Comparison of ENCODE assay signal across 1 cellular context in genomic region chr2:216392945-216393840, GRCh38.
TF ChIP-seq lines count a peak whose summit lies in the region.

No MANE protein-coding gene starts in this region.

TF ChIP-seq in K562, 482 proteins besides CTCF, POLR2A, EP300 and RAD21 (continued from another document):
- TF ChIP-seq, protein P1, sequence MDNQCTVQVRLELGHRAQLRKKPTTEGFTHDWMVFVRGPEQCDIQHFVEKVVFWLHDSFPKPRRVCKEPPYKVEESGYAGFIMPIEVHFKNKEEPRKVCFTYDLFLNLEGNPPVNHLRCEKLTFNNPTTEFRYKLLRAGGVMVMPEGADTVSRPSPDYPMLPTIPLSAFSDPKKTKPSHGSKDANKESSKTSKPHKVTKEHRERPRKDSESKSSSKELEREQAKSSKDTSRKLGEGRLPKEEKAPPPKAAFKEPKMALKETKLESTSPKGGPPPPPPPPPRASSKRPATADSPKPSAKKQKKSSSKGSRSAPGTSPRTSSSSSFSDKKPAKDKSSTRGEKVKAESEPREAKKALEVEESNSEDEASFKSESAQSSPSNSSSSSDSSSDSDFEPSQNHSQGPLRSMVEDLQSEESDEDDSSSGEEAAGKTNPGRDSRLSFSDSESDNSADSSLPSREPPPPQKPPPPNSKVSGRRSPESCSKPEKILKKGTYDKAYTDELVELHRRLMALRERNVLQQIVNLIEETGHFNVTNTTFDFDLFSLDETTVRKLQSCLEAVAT (IDR thresholded peaks at IDR 0.05) = no peak
- TF ChIP-seq ARID2 (IDR thresholded peaks at IDR 0.05) (no peak), PHF21A (IDR thresholded peaks at IDR 0.05; ENCODE audit: borderline replicate concordance, low read depth) (no peak), ZNF24 (IDR thresholded peaks at IDR 0.05) (peak; percentile 81), ZNF41 (CRISPR knock-in tag; conservative IDR thresholded peaks at IDR 0.05) (no peak), POLR3A (IDR thresholded peaks at IDR 0.05; ENCODE audit: borderline replicate concordance, extremely low read depth, insufficient read depth, insufficient read length) (no peak), ARNT (IDR thresholded peaks at IDR 0.05) (no peak), HDGF (IDR thresholded peaks at IDR 0.05) (no peak), ZFP1 (CRISPR knock-in tag; IDR thresholded peaks at IDR 0.05) (no peak), ZSCAN29 (IDR thresholded peaks at IDR 0.05) (no peak), ELF4 (CRISPR knock-in tag; IDR thresholded peaks at IDR 0.05) (0 out of 2 replicates have a peak, but pooled peaks have one; percentile 16), SMARCA4 (IDR thresholded peaks at IDR 0.05) (peak; percentile 42; the same call in 1 of the 2 replicates), BRD4 (IDR thresholded peaks at IDR 0.05) (no peak), HMBOX1 (IDR thresholded peaks at IDR 0.05) (peak; percentile 22; the same call in 1 of the 2 replicates), ZKSCAN1 (IDR thresholded peaks at IDR 0.05; ENCODE audit: low read depth, low read length) (no peak), ATF4 (CRISPR knock-in tag; IDR thresholded peaks at IDR 0.05) (no peak), TEAD4 (IDR thresholded peaks at IDR 0.05; ENCODE audit: low read length) (peak; percentile 74; the same call in 1 of the 2 replicates), TEAD4 (CRISPR knock-in tag; IDR thresholded peaks at IDR 0.05; ENCODE audit: borderline replicate concordance) (no peak)
- TF ChIP-seq, protein P2, sequence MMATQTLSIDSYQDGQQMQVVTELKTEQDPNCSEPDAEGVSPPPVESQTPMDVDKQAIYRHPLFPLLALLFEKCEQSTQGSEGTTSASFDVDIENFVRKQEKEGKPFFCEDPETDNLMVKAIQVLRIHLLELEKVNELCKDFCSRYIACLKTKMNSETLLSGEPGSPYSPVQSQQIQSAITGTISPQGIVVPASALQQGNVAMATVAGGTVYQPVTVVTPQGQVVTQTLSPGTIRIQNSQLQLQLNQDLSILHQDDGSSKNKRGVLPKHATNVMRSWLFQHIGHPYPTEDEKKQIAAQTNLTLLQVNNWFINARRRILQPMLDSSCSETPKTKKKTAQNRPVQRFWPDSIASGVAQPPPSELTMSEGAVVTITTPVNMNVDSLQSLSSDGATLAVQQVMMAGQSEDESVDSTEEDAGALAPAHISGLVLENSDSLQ (IDR thresholded peaks at IDR 0.05) = peak; percentile 95
- TF ChIP-seq, protein P3, sequence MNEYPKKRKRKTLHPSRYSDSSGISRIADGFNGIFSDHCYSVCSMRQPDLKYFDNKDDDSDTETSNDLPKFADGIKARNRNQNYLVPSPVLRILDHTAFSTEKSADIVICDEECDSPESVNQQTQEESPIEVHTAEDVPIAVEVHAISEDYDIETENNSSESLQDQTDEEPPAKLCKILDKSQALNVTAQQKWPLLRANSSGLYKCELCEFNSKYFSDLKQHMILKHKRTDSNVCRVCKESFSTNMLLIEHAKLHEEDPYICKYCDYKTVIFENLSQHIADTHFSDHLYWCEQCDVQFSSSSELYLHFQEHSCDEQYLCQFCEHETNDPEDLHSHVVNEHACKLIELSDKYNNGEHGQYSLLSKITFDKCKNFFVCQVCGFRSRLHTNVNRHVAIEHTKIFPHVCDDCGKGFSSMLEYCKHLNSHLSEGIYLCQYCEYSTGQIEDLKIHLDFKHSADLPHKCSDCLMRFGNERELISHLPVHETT (CRISPR knock-in tag; conservative IDR thresholded peaks at IDR 0.05 in 1 of 2, IDR thresholded peaks at IDR 0.05 in 1 of 2) = no peak
TF ChIP-seq in K562: peak in this region for 29.
